8 cellular contexts compared by ENCODE assay signal in the genomic region with DNA sequence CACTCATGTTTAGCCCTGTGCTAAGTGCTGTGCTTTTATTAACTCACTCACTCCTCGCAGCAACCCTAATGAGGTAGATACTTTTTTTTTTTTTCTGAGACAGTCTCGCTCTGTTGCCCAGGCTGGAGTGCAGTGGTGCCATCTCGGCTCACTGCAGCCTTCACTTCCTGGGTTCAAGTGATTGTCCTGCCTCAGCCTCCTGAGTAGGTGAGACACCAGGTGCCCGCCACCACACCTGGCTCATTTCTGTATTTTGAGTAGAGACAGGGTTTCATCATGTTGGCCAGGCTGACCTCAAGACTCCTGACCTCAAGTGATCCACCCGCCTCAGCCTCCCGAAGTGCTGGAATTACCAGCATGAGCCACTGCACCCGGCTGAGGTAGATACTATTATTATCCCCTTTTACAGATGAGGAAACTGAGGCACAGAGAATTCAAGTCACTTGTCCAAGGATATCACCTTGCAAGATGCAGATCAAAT. TPM values are rescaled to one million over a fixed set of nuclear protein-coding genes. Genes with fewer than 3 reads are reported as not detected.
DNase-seq lines count a peak whose midpoint lies in the region; ATAC-seq and TF ChIP-seq lines count a peak whose summit lies in the region.

No MANE protein-coding gene starts in this region.

- no peak for DNase-seq in T-cell
- DNase-seq in foreskin fibroblast, result peak in 1 of 2 donors; percentile 18
- DNase-seq in gastrocnemius medialis, result peak in 1 of 2 donors; percentile 67
- DNase-seq in HCEC 1CT, result no peak
- no peak for DNase-seq in NCI-H526 (lab: John Stamatoyannopoulos, UW)
- DNase-seq in NCI-H1048 (lab: John Stamatoyannopoulos, UW), result no peak

- peaks cover 0 to 7% of the 10 kb centered on the region in 2 donors for H3K36me3 ChIP-seq in gastrocnemius medialis

- peak overlapping the region; percentile 41 to 90 (median 80) for H3K4me3 Mint-ChIP-seq in T-cell

- no peaks in the 10 kb centered on the region for H3K9me3 Mint-ChIP-seq in T-cell

- H3K27me3 Mint-ChIP-seq in T-cell, result no peaks in the 10 kb centered on the region

- POLR2A ChIA-PET in T-cell (lab: Charles Lee), result no interaction called here

- no peaks in the 10 kb centered on the region for H3K27me3 ChIP-seq in gastrocnemius medialis

- ATAC-seq in T-cell (replicated peaks in 1 of 4) (no peak), gastrocnemius medialis (no peak), GM21619 (IDR thresholded peaks at IDR 0.05; ENCODE audit: unreplicated experiment) (no peak)

- TF ChIP-seq POLR2A in gastrocnemius medialis (IDR thresholded peaks at IDR 0.05), result no peak

- intact Hi-C loops in gastrocnemius medialis (cut with DNase I; ENCODE audit: low total_unique reads), result loop anchor here (1.0 to 10.0 kb wide), 3 partner anchors 59 to 297 kb away; partner anchors contain the start of genes RAB4B and SERTAD3

- no peaks in the 10 kb centered on the region for H3K9me3 ChIP-seq in gastrocnemius medialis

- H3K27ac ChIP-seq in gastrocnemius medialis, result peak overlapping the region; percentile 89 to 98 (median 92)

- H3K4me1 ChIP-seq in gastrocnemius medialis, result peaks cover 42 to 47% of the 10 kb centered on the region in 2 donors

- TF ChIP-seq CTCF in foreskin fibroblast (IDR thresholded peaks at IDR 0.05; ENCODE audit: low read depth, low read length) (no peak), gastrocnemius medialis (IDR thresholded peaks at IDR 0.05 in 4 of 5, conservative IDR thresholded peaks at IDR 0.05 in 1 of 5) (no peak)

- CTCF ChIA-PET in T-cell (lab: Charles Lee), result no interaction called here

- peak overlapping the region; percentile 64; the same call in 1 of the 2 replicates for H3K4me3 ChIP-seq in GM08714 (ENCODE audit: low read length)
- peak overlapping the region; percentile 70 to 96 for H3K4me3 ChIP-seq in foreskin fibroblast (ENCODE audit: low read depth in 1 of 2, low read length in 2 of 2)
- peak overlapping the region; percentile 64 to 90 (median 85) for H3K4me3 ChIP-seq in gastrocnemius medialis

- H3K36me3 Mint-ChIP-seq in T-cell, result peaks cover 19% of the 10 kb centered on the region

- in situ Hi-C loops in gastrocnemius medialis (cut with MboI; ENCODE audit: low sequenced_read_pairs in 4 of 4), result no loop called here

- peaks cover 67 to 80% (median 80%) of the 10 kb centered on the region in 3 donors for H3K4me1 Mint-ChIP-seq in T-cell

- no peak overlapping the region for H3K27ac Mint-ChIP-seq in T-cell

RNA-seq across cellular contexts. Expression of gene ITPKC, which starts 2.5 kb away (rescaled TPM):
- total RNA-seq in T-cell (10 to 100 TPM in 1 of 5 donors, 1 to 10 TPM in 4; 5.9 to 11.8 (median 9.3) TPM), gastrocnemius medialis (10 to 100 TPM; 14.9 to 34.5 (median 21.8) TPM)

RNA-seq across cellular contexts. Expression of gene COQ8B, which starts 2.8 kb away (rescaled TPM):
- total RNA-seq in T-cell (10 to 100 TPM; 30.8 to 60.1 (median 53.9) TPM), gastrocnemius medialis (10 to 100 TPM; 14.9 to 30.7 (median 20.2) TPM)

RNA-seq across cellular contexts. Expression of gene NUMBL, which starts 29.0 kb away (rescaled TPM):
- 10 to 100 TPM in 3 of 5 donors, 1 to 10 TPM in 2; 7.1 to 19.0 (median 13.1) TPM for total RNA-seq in T-cell
- total RNA-seq in gastrocnemius medialis, result 10 to 100 TPM in 3 of 4 donors, 1 to 10 TPM in 1; 5.5 to 16.7 (median 14.1) TPM

RNA-seq across cellular contexts. Expression of gene ACTMAP, which starts 30.8 kb away (rescaled TPM):
- total RNA-seq in T-cell, result 1 to 10 TPM; 4.7 to 8.3 (median 6.8) TPM
- total RNA-seq in gastrocnemius medialis, result 10 to 100 TPM in 1 of 4 donors, 1 to 10 TPM in 3; 4.2 to 14.6 (median 6.2) TPM

RNA-seq across cellular contexts. Expression of gene SNRPA, which starts 31.5 kb away (rescaled TPM):
- total RNA-seq in T-cell, result 100 to 1,000 TPM in 1 of 5 donors, 10 to 100 TPM in 4; 65.2 to 101 (median 79.1) TPM
- 10 to 100 TPM; 24.3 to 35.2 (median 27.3) TPM for total RNA-seq in gastrocnemius medialis
